Comparison of ENCODE assay signal across 23 cellular contexts in the genomic region with DNA sequence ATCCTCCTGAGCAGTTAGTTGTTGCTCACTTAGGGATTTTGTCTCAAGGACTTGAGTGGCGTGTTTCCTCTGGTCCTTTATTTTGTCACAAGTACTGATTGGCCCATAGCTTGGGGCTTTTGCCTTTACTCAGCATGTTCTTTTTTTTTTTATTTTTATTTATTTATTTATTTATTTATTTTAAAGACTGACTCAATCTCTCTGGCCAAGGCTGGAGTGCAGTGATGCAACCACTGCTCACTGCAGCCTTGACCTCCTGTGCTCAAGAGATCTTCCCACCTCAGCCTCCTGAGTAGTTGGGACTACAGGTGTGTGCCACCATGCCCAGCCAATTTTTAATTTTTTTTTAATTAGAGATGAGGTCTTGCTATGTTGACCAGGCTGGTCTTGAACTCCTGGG.
DNase-seq lines count a peak whose midpoint lies in the region; ATAC-seq and TF ChIP-seq lines count a peak whose summit lies in the region.
"Had no signal": no experiment of that assay in that cellular context is flagged by ENCODE, and none has a peak within 500 bp of the region (broad histone marks: within the 10 kb centered on the region; RNA-seq: fewer than 3 reads in every experiment).

No MANE protein-coding gene starts in this region.

- H3K4me2 ChIP-seq in MM.1S (ENCODE audit: low read depth, low read length): no peak overlapping the region
- H3K4me2 ChIP-seq: A549, KMS-11 had no signal

- no peaks in the 10 kb centered on the region for H4K20me1 ChIP-seq in MM.1S (ENCODE audit: insufficient read depth, low read length)

- H3K4me3 Mint-ChIP-seq in activated T-helper 17 cell treated with anti-CD3 and anti-CD28 coated beads, Interleukin-2, amount 50 U/mL, for 72 hours: no peak overlapping the region
- H3K4me3 Mint-ChIP-seq: B cell; CD8-positive, alpha-beta T cell had no signal

- H3K27ac ChIP-seq in upper lobe of right lung (no peak overlapping the region), MM.1S (ENCODE audit: low read length) (no peak overlapping the region)
- H3K27ac ChIP-seq: C4-2B, KMS-11 had no signal

- H3K79me2 ChIP-seq in MM.1S (ENCODE audit: low read length): no peaks in the 10 kb centered on the region

- no peaks in the 10 kb centered on the region for H3K9me2 ChIP-seq in MM.1S (replicated peaks; ENCODE audit: insufficient read depth, low read length)

- peaks cover 12% of the 10 kb centered on the region for H3K27me3 Mint-ChIP-seq in activated T-helper 17 cell treated with anti-CD3 and anti-CD28 coated beads, Interleukin-2, amount 50 U/mL, for 72 hours

- H2AFZ ChIP-seq in MM.1S (ENCODE audit: low read length): no peak overlapping the region

- H3K9ac ChIP-seq in MM.1S (ENCODE audit: low read length): no peak overlapping the region
- H3K9ac ChIP-seq: KMS-11 had no signal

- H3K36me3 ChIP-seq in upper lobe of right lung: no peaks in the 10 kb centered on the region
- H3K36me3 ChIP-seq in MM.1S (replicated peaks; ENCODE audit: insufficient read depth, low read length): no peaks in the 10 kb centered on the region

- no peaks in the 10 kb centered on the region for H3K36me3 Mint-ChIP-seq in activated T-helper 17 cell treated with anti-CD3 and anti-CD28 coated beads, Interleukin-2, amount 50 U/mL, for 72 hours (ENCODE audit: low read depth)
- H3K36me3 Mint-ChIP-seq: CD8-positive, alpha-beta T cell had no signal

- ATAC-seq in activated T-helper 17 cell treated with anti-CD3 and anti-CD28 coated beads, Interleukin-2, amount 50 U/mL, for 72 hours (replicated peaks): no peak
- no peak for ATAC-seq in HG02571 (IDR thresholded peaks at IDR 0.05; ENCODE audit: unreplicated experiment)
- no peak for ATAC-seq in upper lobe of right lung
- ATAC-seq: A549; CD8-positive, alpha-beta T cell had no signal

- H3K4me1 ChIP-seq in upper lobe of right lung: peaks cover 5% of the 10 kb centered on the region
- no peaks in the 10 kb centered on the region for H3K4me1 ChIP-seq in MM.1S (ENCODE audit: low read length)

- intact Hi-C loops in upper lobe of right lung (cut with DNase I): no loop called here

- no peak overlapping the region for H3K27ac Mint-ChIP-seq in activated T-helper 17 cell treated with anti-CD3 and anti-CD28 coated beads, Interleukin-2, amount 50 U/mL, for 72 hours
- H3K27ac Mint-ChIP-seq: B cell; CD8-positive, alpha-beta T cell had no signal

- TF ChIP-seq CTCF in fibroblast of mammary gland (conservative IDR thresholded peaks at IDR 0.05; ENCODE audit: control insufficient read depth, insufficient read depth, low read depth, low read length): no peak
- no peak for TF ChIP-seq CTCF in upper lobe of right lung (IDR thresholded peaks at IDR 0.05)
- TF ChIP-seq CTCF in MM.1S (IDR thresholded peaks at IDR 0.05; ENCODE audit: low read length): no peak

- H3K4me3 ChIP-seq in fibroblast of mammary gland (ENCODE audit: control insufficient read depth, low read depth, low read length): no peak overlapping the region
- no peak overlapping the region for H3K4me3 ChIP-seq in upper lobe of right lung
- H3K4me3 ChIP-seq in MM.1S (ENCODE audit: low read length): no peak overlapping the region
- H3K4me3 ChIP-seq: A549 had no signal

- H3K27me3 ChIP-seq in upper lobe of right lung (no peaks in the 10 kb centered on the region), MM.1S (replicated peaks; ENCODE audit: insufficient read depth, low read length) (no peaks in the 10 kb centered on the region)

- H3K4me1 Mint-ChIP-seq in activated T-helper 17 cell treated with anti-CD3 and anti-CD28 coated beads, Interleukin-2, amount 50 U/mL, for 72 hours: peaks cover 5% of the 10 kb centered on the region
- H3K4me1 Mint-ChIP-seq: B cell had no signal

- DNase-seq in HCEC 1CT (peak; percentile 3), fibroblast of mammary gland (ENCODE audit: low read depth) (peak; percentile 54), iris pigment epithelial cell (ENCODE audit: low read depth) (peak; percentile 54), upper lobe of right lung (no peak), MM.1S (no peak)
- DNase-seq: Caco-2; CD8-positive, alpha-beta T cell; EL; GF-D8; NCI-H1048; NCI-H1417; NCI-H1694; NCI-H2029 treated with DMSO at 0.1 percent for 48 hours; NCI-H2227 treated with DMSO at 0.1 percent for 48 hours; NCI-H526 treated with DMSO at 0.1 percent for 48 hours; RPMI8226; SHP77 had no signal

- no peaks in the 10 kb centered on the region for H3K9me3 ChIP-seq in upper lobe of right lung
- no peaks in the 10 kb centered on the region for H3K9me3 ChIP-seq in MM.1S (replicated peaks; ENCODE audit: insufficient read depth, low read length)
- H3K9me3 ChIP-seq: A549, Caco-2 had no signal

- H3F3A ChIP-seq in MM.1S (ENCODE audit: insufficient read depth, low read length): no peaks in the 10 kb centered on the region

- no peaks in the 10 kb centered on the region for H3K9me3 Mint-ChIP-seq in activated T-helper 17 cell treated with anti-CD3 and anti-CD28 coated beads, Interleukin-2, amount 50 U/mL, for 72 hours
- H3K9me3 Mint-ChIP-seq: CD8-positive, alpha-beta T cell had no signal

Comparison
In these comparisons a context has a peak if more than half of its experiments do, and no peak if none do; other contexts are left out.
1. DNase-seq: peak in HCEC 1CT (single experiment), fibroblast of mammary gland (single experiment) and iris pigment epithelial cell (single experiment); none in upper lobe of right lung (single experiment) and MM.1S (single experiment).